In genomic region chr17:40450175-40450574, GRCh38 we compare ENCODE assay signal across 9 cellular contexts. TPM values are rescaled to one million over a fixed set of nuclear protein-coding genes. Genes with fewer than 3 reads are reported as not detected.
DNase-seq lines count a peak whose midpoint lies in the region; ATAC-seq and TF ChIP-seq lines count a peak whose summit lies in the region.
"Had no signal": no experiment of that assay in that cellular context is flagged by ENCODE, and none has a peak within 500 bp of the region (broad histone marks: within the 10 kb centered on the region; RNA-seq: fewer than 3 reads in every experiment).

No MANE protein-coding gene starts in this region.

- TF ChIP-seq POLR2A in thyroid gland (IDR thresholded peaks at IDR 0.05) = no peak

- no peaks in the 10 kb centered on the region for H3K9me3 ChIP-seq in thyroid gland

- H3K36me3 ChIP-seq in thyroid gland = peaks cover 21 to 23% of the 10 kb centered on the region in 2 donors

- no peaks in the 10 kb centered on the region for H3K27me3 ChIP-seq in thyroid gland

- TF ChIP-seq EP300 in Ishikawa (IDR thresholded peaks at IDR 0.05; ENCODE audit: borderline replicate concordance) = no peak

- H3K4me1 ChIP-seq in thyroid gland = peaks cover 70 to 84% of the 10 kb centered on the region in 2 donors

- peak in 3 of 6 experiments; percentile 19 to 41 (median 30) for TF ChIP-seq CTCF in thyroid gland (IDR thresholded peaks at IDR 0.05)

- TF ChIP-seq RAD21 in Ishikawa (IDR thresholded peaks at IDR 0.05; ENCODE audit: low read depth) = peak; percentile 42; the same call in 1 of the 2 replicates

- peak overlapping the region; percentile 93 to 98 (median 94) for H3K27ac ChIP-seq in thyroid gland

- DNase-seq in EH (ENCODE audit: low read depth) (peak; percentile 42), activated T-cell treated with anti-CD3 and anti-CD28 coated beads for 1 hour (ENCODE audit: low read depth) (peak; percentile 27), iPS-NIHi11 (ENCODE audit: low spot score) (peak; percentile 72), thyroid gland (peak in 1 of 2 donors; percentile 46), T1000 (lab: John Stamatoyannopoulos, UW) (no peak)

- no peak for ATAC-seq in HG02938 (IDR thresholded peaks at IDR 0.05; ENCODE audit: unreplicated experiment)
- no peak for ATAC-seq in GM18502 (IDR thresholded peaks at IDR 0.05; ENCODE audit: poor library complexity, unreplicated experiment)
- ATAC-seq: T-cell had no signal

- H3K4me3 ChIP-seq in thyroid gland (replicated peaks in 1 of 3) = no peak overlapping the region

- intact Hi-C loops in thyroid gland (cut with DNase I) = no loop called here

- 83% methylated on average over 3 of the region's 3 CpGs for WGBS in thyroid gland, 2 donors

TF ChIP-seq in Ishikawa, 13 proteins besides CTCF, POLR2A, EP300 and RAD21:
- no peak for TF ChIP-seq CEBPB (IDR thresholded peaks at IDR 0.05)
- no peak for TF ChIP-seq ZBTB7A (IDR thresholded peaks at IDR 0.05; ENCODE audit: low read depth)
- no peak for TF ChIP-seq EGR1 (IDR thresholded peaks at IDR 0.05)
- no peak for TF ChIP-seq TEAD4 (IDR thresholded peaks at IDR 0.05)
- TF ChIP-seq FOXM1 (IDR thresholded peaks at IDR 0.05; ENCODE audit: borderline replicate concordance, low read depth) = no peak
- no peak for TF ChIP-seq YY1 (IDR thresholded peaks at IDR 0.05; ENCODE audit: low read depth)
- TF ChIP-seq TAF1 (IDR thresholded peaks at IDR 0.05; ENCODE audit: low read depth) = no peak
- no peak for TF ChIP-seq REST (IDR thresholded peaks at IDR 0.05; ENCODE audit: low read depth)
- no peak for TF ChIP-seq MAX (IDR thresholded peaks at IDR 0.05)
- TF ChIP-seq TCF12 (IDR thresholded peaks at IDR 0.05; ENCODE audit: low read depth) = no peak
- TF ChIP-seq NFIC (IDR thresholded peaks at IDR 0.05) = no peak
- TF ChIP-seq CREB1 (IDR thresholded peaks at IDR 0.05; ENCODE audit: low read depth) = no peak
- TF ChIP-seq, protein P1, sequence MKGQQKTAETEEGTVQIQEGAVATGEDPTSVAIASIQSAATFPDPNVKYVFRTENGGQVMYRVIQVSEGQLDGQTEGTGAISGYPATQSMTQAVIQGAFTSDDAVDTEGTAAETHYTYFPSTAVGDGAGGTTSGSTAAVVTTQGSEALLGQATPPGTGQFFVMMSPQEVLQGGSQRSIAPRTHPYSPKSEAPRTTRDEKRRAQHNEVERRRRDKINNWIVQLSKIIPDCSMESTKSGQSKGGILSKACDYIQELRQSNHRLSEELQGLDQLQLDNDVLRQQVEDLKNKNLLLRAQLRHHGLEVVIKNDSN (IDR thresholded peaks at IDR 0.05) = no peak

RNA-seq across cellular contexts. Expression of gene IGFBP4, which starts 6.9 kb away (rescaled TPM):
- 100 to 1,000 TPM; 234 to 334 (median 274) TPM for total RNA-seq in thyroid gland

RNA-seq across cellular contexts. Expression of gene TOP2A, which starts 32.5 kb away (rescaled TPM):
- 1 to 10 TPM in 3 of 4 donors, under 1 TPM in 1; 0.20 to 5.2 (median 2.2) TPM for total RNA-seq in thyroid gland

RNA-seq across cellular contexts. Expression of gene TNS4, which starts 51.2 kb away (rescaled TPM):
- 10 to 100 TPM in 2 of 4 donors, 1 to 10 TPM in 2; 5.4 to 24.7 (median 16.2) TPM for total RNA-seq in thyroid gland
